ENCODE assay signal across 14 cellular contexts in the genomic region with DNA sequence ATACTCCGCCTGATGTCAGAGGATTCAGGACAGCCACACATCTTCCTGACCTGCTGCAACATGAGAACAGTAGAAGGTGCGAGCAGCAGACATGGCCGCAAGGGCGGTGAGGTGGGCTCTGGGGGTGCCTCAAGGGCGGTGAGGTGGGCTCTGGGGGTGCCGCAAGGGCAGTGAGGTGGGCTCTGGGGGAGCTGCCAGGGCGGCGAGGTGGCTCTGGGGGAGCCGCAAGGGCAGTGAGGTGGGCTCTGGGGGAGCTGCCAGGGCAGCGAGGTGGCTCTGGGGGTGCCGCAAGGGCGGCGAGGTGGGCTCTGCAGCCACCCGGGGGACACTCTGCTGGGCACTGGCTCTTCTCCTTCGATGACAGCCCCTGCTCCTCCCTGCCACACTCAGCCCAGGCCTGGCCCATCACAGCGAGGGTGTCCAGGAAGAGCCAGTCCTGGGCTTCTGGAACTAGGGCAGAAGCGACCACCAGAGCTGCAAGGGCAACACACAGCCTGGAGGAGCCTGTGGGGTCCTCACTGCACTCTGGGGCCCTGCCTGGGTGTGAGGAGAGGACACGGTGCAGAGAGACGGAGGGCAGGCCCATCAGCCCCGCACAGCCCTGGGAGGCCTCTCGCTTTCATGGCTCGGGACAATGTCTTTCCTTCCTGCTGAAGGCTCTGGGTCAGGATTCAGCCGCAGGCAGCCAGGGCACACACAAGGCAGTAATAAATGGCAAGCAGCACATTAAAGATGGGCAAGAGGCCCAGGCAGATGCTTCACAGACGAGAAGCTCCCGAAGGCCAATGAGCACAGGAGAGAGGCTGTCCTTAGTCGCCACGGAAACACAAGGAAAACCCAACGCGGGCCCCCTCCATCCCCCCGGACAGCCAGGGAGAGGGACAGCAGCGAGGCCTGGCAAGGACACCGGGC. TPM values are rescaled to one million over a fixed set of nuclear protein-coding genes. Genes with fewer than 3 reads are reported as not detected.
A peak's percentile ranks its signal among the peaks of the same experiment; 100 is the strongest.
DNase-seq lines count a peak whose midpoint lies in the region; ATAC-seq lines count a peak whose summit lies in the region.
"Had no signal": no experiment of that assay in that cellular context is flagged by ENCODE, and none has a peak within 500 bp of the region (broad histone marks: within the 10 kb centered on the region; RNA-seq: fewer than 3 reads in every experiment).

No MANE protein-coding gene starts in this region.

- ATAC-seq in HG03196 (IDR thresholded peaks at IDR 0.05; ENCODE audit: unreplicated experiment) (no peak), HG03108 (IDR thresholded peaks at IDR 0.05; ENCODE audit: unreplicated experiment) (no peak)
- ATAC-seq: activated T-cell treated with anti-CD3 and anti-CD28 coated beads, Interleukin-2, amount 50 U/mL, for 4 hours; stimulated activated naive B cell treated with anti-CD40 and anti-IgM and Interleukin-4, amounts not matched to agents 10 μg/mL and 1 μg/mL and 100 μg/mL, for 72 hours; WTC11 had no signal

- H3K4me3 ChIP-seq in H7 (ENCODE audit: insufficient read depth, low read depth, low read length), result no peak overlapping the region

- no peaks in the 10 kb centered on the region for H3K36me3 ChIP-seq in H7 (replicated peaks; ENCODE audit: control insufficient read depth, insufficient read depth, low read length)

- no peaks in the 10 kb centered on the region for H3K27me3 ChIP-seq in H7 (ENCODE audit: control insufficient read depth, insufficient read depth, low read length)

- DNase-seq in AG20443 (ENCODE audit: low spot score), result peak; percentile 77
- peak; percentile 74 for DNase-seq in H7
- peak; percentile 71 for DNase-seq in cerebellar cortex (ENCODE audit: low spot score)
- peak; percentile 48 for DNase-seq in medulla oblongata (ENCODE audit: extremely low spot score)
- DNase-seq in T1000 (lab: John Stamatoyannopoulos, UW), result no peak
- no peak for DNase-seq in iPS-NIHi7 (ENCODE audit: extremely low spot score)
- DNase-seq: activated T-cell treated with anti-CD3 and anti-CD28 coated beads, Interleukin-2, amount 50 U/mL, for 4 hours; islet precursor cell; NCI-H446 treated with DMSO at 0.1 percent for 48 hours; SHP77 treated with DMSO at 0.1 percent for 48 hours; stimulated activated naive B cell treated with anti-CD40 and anti-IgM and Interleukin-4, amounts not matched to agents 10 μg/mL and 1 μg/mL and 100 μg/mL, for 72 hours had no signal

RNA-seq across cellular contexts. Expression of gene STK32C, which starts 42.5 kb away (rescaled TPM):
- total RNA-seq in H7 (2014; rRNA removed; shearing (Covaris generic)), result 24.9 and 31.4 TPM in 2 replicates

Comparison
In these comparisons a context has a peak if more than half of its experiments do, and no peak if none do; other contexts are left out.
1. DNase-seq: peak in AG20443 (single experiment), H7 (single experiment), cerebellar cortex (single experiment) and medulla oblongata (single experiment); none in T1000 (single experiment) and iPS-NIHi7 (single experiment).